Comparison of ENCODE assay signal across 14 cellular contexts in genomic region chr5:132471944-132472343, GRCh38. TPM values are rescaled to one million over a fixed set of nuclear protein-coding genes. Genes with fewer than 3 reads are reported as not detected.
A peak's percentile ranks its signal among the peaks of the same experiment; 100 is the strongest.
DNase-seq lines count a peak whose midpoint lies in the region; ATAC-seq and TF ChIP-seq lines count a peak whose summit lies in the region.
"Had no signal": no experiment of that assay in that cellular context is flagged by ENCODE, and none has a peak within 500 bp of the region (broad histone marks: within the 10 kb centered on the region; RNA-seq: fewer than 3 reads in every experiment).

No MANE protein-coding gene starts in this region.

- H3K4me1 Mint-ChIP-seq in CD8-positive, alpha-beta T cell (ENCODE audit: low read depth) = peaks cover 92% of the 10 kb centered on the region
- peaks cover 74% of the 10 kb centered on the region for H3K4me1 Mint-ChIP-seq in activated naive CD8-positive, alpha-beta T cell treated with anti-CD3 and anti-CD28 coated beads, Interleukin-2, amount 10 ng/mL, durations not matched to agents 7 days and 5 days

- peaks cover 81% of the 10 kb centered on the region for H3K4me1 ChIP-seq in CD8-positive, alpha-beta T cell (ENCODE audit: insufficient read depth, low read length)
- H3K4me1 ChIP-seq in neutrophil (ENCODE audit: control insufficient read depth in 1 of 2, insufficient read depth in 1 of 2, low read depth in 1 of 2, low read length in 1 of 2) (peaks cover 60 to 84% of the 10 kb centered on the region in 2 experiments), BE2C (peaks cover 4% of the 10 kb centered on the region)

- ATAC-seq in CD8-positive, alpha-beta T cell = no peak
- ATAC-seq in activated naive CD8-positive, alpha-beta T cell treated with anti-CD3 and anti-CD28 coated beads, Interleukin-2, amount 10 ng/mL, durations not matched to agents 7 days and 5 days (ENCODE audit: low read depth) = no peak
- no peak for ATAC-seq in HG03571 (IDR thresholded peaks at IDR 0.05; ENCODE audit: unreplicated experiment)
- ATAC-seq: HCT116, left lung had no signal

- peak overlapping the region; percentile 51 for H3K4me3 Mint-ChIP-seq in CD8-positive, alpha-beta T cell
- peak overlapping the region; percentile 46 for H3K4me3 Mint-ChIP-seq in activated naive CD8-positive, alpha-beta T cell treated with anti-CD3 and anti-CD28 coated beads, Interleukin-2, amount 10 ng/mL, durations not matched to agents 7 days and 5 days

- TF ChIP-seq CTCF in CD8-positive, alpha-beta T cell (IDR thresholded peaks at IDR 0.05) = no peak
- TF ChIP-seq CTCF in neutrophil (IDR thresholded peaks at IDR 0.05) = no peak
- no peak for TF ChIP-seq CTCF in BE2C (IDR thresholded peaks at IDR 0.05; ENCODE audit: low read depth, low read length)

- H3K27me3 ChIP-seq in CD8-positive, alpha-beta T cell (ENCODE audit: insufficient read depth, low read length) = no peaks in the 10 kb centered on the region
- no peaks in the 10 kb centered on the region for H3K27me3 ChIP-seq in neutrophil
- H3K27me3 ChIP-seq in BE2C = no peaks in the 10 kb centered on the region
- H3K27me3 ChIP-seq: adrenal gland, left lung had no signal

- intact Hi-C loops in CD8-positive, alpha-beta T cell (cut with DNase I, micrococcal nuclease) = loop anchor here in 1 of 2 experiments (2.0 kb wide), 2 partner anchors 15 to 53 kb away; no protein-coding TSS in a partner anchor

- no peaks in the 10 kb centered on the region for H3K36me3 ChIP-seq in CD8-positive, alpha-beta T cell (ENCODE audit: insufficient read depth, low read length)
- H3K36me3 ChIP-seq in KOPT-K1 (ENCODE audit: insufficient read depth, low read length) (peaks cover 46% of the 10 kb centered on the region), neutrophil (peaks cover 29% of the 10 kb centered on the region), BE2C (no peaks in the 10 kb centered on the region)
- H3K36me3 ChIP-seq: adrenal gland, left lung had no signal

- POLR2A ChIA-PET in CD8-positive, alpha-beta T cell (lab: Charles Lee) = interaction anchor here (0.8 to 21.8 kb wide), 9 partner anchors 9 to 60 kb away, joined by 3 to 391 read pairs (median 21); partner anchors contain the start of gene IRF1
- POLR2A ChIA-PET in activated naive CD8-positive, alpha-beta T cell treated with anti-CD3 and anti-CD28 coated beads, Interleukin-2, amount 10 ng/mL, durations not matched to agents 7 days and 5 days (lab: Charles Lee) = interaction anchor here (0.6 to 30.8 kb wide), 9 partner anchors 8 to 943 kb away, joined by 3 to 1195 read pairs (median 6); partner anchors contain the start of gene IRF1

- no peaks in the 10 kb centered on the region for H3K9me3 ChIP-seq in CD8-positive, alpha-beta T cell (ENCODE audit: low read length)
- H3K9me3 ChIP-seq in KOPT-K1 (ENCODE audit: insufficient read depth, low read length, poor library complexity, severe bottlenecking) (no peaks in the 10 kb centered on the region), neutrophil (no peaks in the 10 kb centered on the region), BE2C (no peaks in the 10 kb centered on the region)
- H3K9me3 ChIP-seq: adrenal gland, left lung had no signal

- no peaks in the 10 kb centered on the region for H3K27me3 Mint-ChIP-seq in CD8-positive, alpha-beta T cell (ENCODE audit: low read depth)
- no peaks in the 10 kb centered on the region for H3K27me3 Mint-ChIP-seq in activated naive CD8-positive, alpha-beta T cell treated with anti-CD3 and anti-CD28 coated beads, Interleukin-2, amount 10 ng/mL, durations not matched to agents 7 days and 5 days

- peak in 1 of 7 experiments; percentile 21 for DNase-seq in CD8-positive, alpha-beta T cell
- DNase-seq in activated naive CD8-positive, alpha-beta T cell treated with anti-CD3 and anti-CD28 coated beads, Interleukin-2, amount 10 ng/mL, durations not matched to agents 7 days and 5 days = peak; percentile 30
- DNase-seq in HPDE6-E6E7 (ENCODE audit: extremely low spot score) (no peak), BE2C (no peak), NCI-H2029 (lab: John Stamatoyannopoulos, UW) (no peak)
- DNase-seq: KG1; left lung; NCI-H1930; stimulated activated naive CD4-positive, alpha-beta T cell treated with Interleukin-2 at 50 U/mL for 16 hours had no signal

- peak overlapping the region; percentile 31 for H3K27ac ChIP-seq in CD8-positive, alpha-beta T cell (ENCODE audit: low read depth, low read length)
- peak overlapping the region; percentile 99 for H3K27ac ChIP-seq in KOPT-K1 (ENCODE audit: low read depth, low read length, poor library complexity, severe bottlenecking)
- peak overlapping the region; percentile 42 for H3K27ac ChIP-seq in neutrophil
- H3K27ac ChIP-seq: adrenal gland had no signal

- CTCF ChIA-PET in CD8-positive, alpha-beta T cell (lab: Charles Lee) = interaction anchor here (1.0 to 14.4 kb wide), 11 partner anchors 8 to 93 kb away, joined by 3 to 120 read pairs (median 7); partner anchors contain the start of gene IRF1

- H3K4me3 ChIP-seq in CD8-positive, alpha-beta T cell (ENCODE audit: low read depth, low read length) = no peak overlapping the region
- H3K4me3 ChIP-seq in neutrophil (ENCODE audit: low read depth in 1 of 2, low read length in 1 of 2) = peak overlapping the region in 1 of 2 experiments; percentile 4
- no peak overlapping the region for H3K4me3 ChIP-seq in BE2C (ENCODE audit: low read depth, low read length)
- H3K4me3 ChIP-seq: adrenal gland, left lung had no signal

- H3K27ac Mint-ChIP-seq in CD8-positive, alpha-beta T cell = peak overlapping the region; percentile 90
- H3K27ac Mint-ChIP-seq in activated naive CD8-positive, alpha-beta T cell treated with anti-CD3 and anti-CD28 coated beads, Interleukin-2, amount 10 ng/mL, durations not matched to agents 7 days and 5 days = peak overlapping the region; percentile 72

- no peaks in the 10 kb centered on the region for H3K9me3 Mint-ChIP-seq in CD8-positive, alpha-beta T cell
- H3K9me3 Mint-ChIP-seq in activated naive CD8-positive, alpha-beta T cell treated with anti-CD3 and anti-CD28 coated beads, Interleukin-2, amount 10 ng/mL, durations not matched to agents 7 days and 5 days = no peaks in the 10 kb centered on the region

- peaks cover 26% of the 10 kb centered on the region for H3K36me3 Mint-ChIP-seq in CD8-positive, alpha-beta T cell
- peaks cover 20% of the 10 kb centered on the region for H3K36me3 Mint-ChIP-seq in activated naive CD8-positive, alpha-beta T cell treated with anti-CD3 and anti-CD28 coated beads, Interleukin-2, amount 10 ng/mL, durations not matched to agents 7 days and 5 days

RNA-seq across cellular contexts. Expression of gene IRF1, which starts 18.6 kb away (rescaled TPM):
- total RNA-seq in CD8-positive, alpha-beta T cell = 1,000 to 10,000 TPM; 1,214 to 1,250 TPM
- 100 to 1,000 TPM; 228 to 238 TPM for total RNA-seq in activated naive CD8-positive, alpha-beta T cell treated with anti-CD3 and anti-CD28 coated beads, Interleukin-2, amount 10 ng/mL, durations not matched to agents 7 days and 5 days
- polyA plus RNA-seq in BE2C (2012; ENCODE audit: insufficient read depth, insufficient read length, low read depth) = 22.5 TPM

Comparison
In these comparisons a context has a peak if more than half of its experiments do, and no peak if none do; other contexts are left out.
1. H3K27ac ChIP-seq: peak in every context shown above with its lines; median percentile 99 in KOPT-K1; 42 in neutrophil; 31 in CD8-positive, alpha-beta T cell.
2. RNA of gene IRF1, which starts 18.6 kb away (total RNA-seq): 1,214 to 1,250 TPM in CD8-positive, alpha-beta T cell; 228 to 238 TPM in activated naive CD8-positive, alpha-beta T cell treated with anti-CD3 and anti-CD28 coated beads, Interleukin-2, amount 10 ng/mL, durations not matched to agents 7 days and 5 days; every median in the first group is over 4 times any median in the second.